In genomic region chr4:115668396-115668795, GRCh38 we compare ENCODE assay signal across 27 cellular contexts.
"Had no signal": no experiment of that assay in that cellular context is flagged by ENCODE, and none has a peak within 500 bp of the region (broad histone marks: within the 10 kb centered on the region; RNA-seq: fewer than 3 reads in every experiment).

No MANE protein-coding gene starts in this region.

- H3K36me3 Mint-ChIP-seq: stimulated activated effector memory CD8-positive, alpha-beta T cell treated with anti-CD3 and anti-CD28 coated beads, Interleukin-12 subunit alpha, Interleukin-12 subunit beta, amount 100 ng/mL, for 72 hours; stimulated activated memory B cell treated with anti-CD40 and anti-IgM and Interleukin-4, amounts not matched to agents 10 μg/mL and 1 μg/mL and 100 μg/mL, for 72 hours; stimulated activated naive B cell treated with anti-CD40 and anti-IgM and Interleukin-4, amounts not matched to agents 10 μg/mL and 1 μg/mL and 100 μg/mL, for 72 hours had no signal

- H3K27me3 Mint-ChIP-seq: stimulated activated memory B cell treated with anti-CD40 and anti-IgM and Interleukin-4, amounts not matched to agents 10 μg/mL and 1 μg/mL and 100 μg/mL, for 72 hours; stimulated activated naive B cell treated with anti-CD40 and anti-IgM and Interleukin-4, amounts not matched to agents 10 μg/mL and 1 μg/mL and 100 μg/mL, for 72 hours; stimulated activated naive CD8-positive, alpha-beta T cell treated with anti-CD3 and anti-CD28 coated beads, Interleukin-15, amount 100 ng/mL, for 72 hours; stimulated activated naive CD8-positive, alpha-beta T cell treated with anti-CD3 and anti-CD28 coated beads, Interleukin-15, Interleukin-2, amounts not matched to agents 100 ng/mL and 50 ng/mL, for 24 hours had no signal

- H3K4me3 ChIP-seq: stomach, suprapubic skin, testis, thoracic aorta, thyroid gland, tibial artery, tibial nerve, transverse colon, upper lobe of left lung, upper lobe of right lung, uterus, vagina had no signal

- H3K27ac ChIP-seq: stomach, suprapubic skin, testis, thoracic aorta, thyroid gland, tibial artery, tibial nerve, transverse colon, upper lobe of left lung, upper lobe of right lung, uterus, vagina had no signal

- H3K4me3 Mint-ChIP-seq: stimulated activated effector memory CD8-positive, alpha-beta T cell treated with anti-CD3 and anti-CD28 coated beads, Interleukin-12 subunit alpha, Interleukin-12 subunit beta, amount 100 ng/mL, for 72 hours; stimulated activated memory B cell treated with anti-CD40 and anti-IgM and Interleukin-4, amounts not matched to agents 10 μg/mL and 1 μg/mL and 100 μg/mL, for 72 hours; stimulated activated naive B cell treated with anti-CD40 and anti-IgM and Interleukin-4, amounts not matched to agents 10 μg/mL and 1 μg/mL and 100 μg/mL, for 72 hours; stimulated activated naive CD8-positive, alpha-beta T cell treated with anti-CD3 and anti-CD28 coated beads, Interleukin-15, amount 100 ng/mL, for 72 hours; stimulated activated naive CD8-positive, alpha-beta T cell treated with anti-CD3 and anti-CD28 coated beads, Interleukin-15, Interleukin-2, amounts not matched to agents 100 ng/mL and 50 ng/mL, for 24 hours had no signal

- H3K27me3 ChIP-seq: stomach, suprapubic skin, testis, thyroid gland, tibial artery, tibial nerve, transverse colon, upper lobe of left lung, upper lobe of right lung, uterus, vagina had no signal

- H3K4me1 Mint-ChIP-seq: stimulated activated effector memory CD8-positive, alpha-beta T cell treated with anti-CD3 and anti-CD28 coated beads, Interleukin-12 subunit alpha, Interleukin-12 subunit beta, amount 100 ng/mL, for 72 hours; stimulated activated memory B cell treated with anti-CD40 and anti-IgM and Interleukin-4, amounts not matched to agents 10 μg/mL and 1 μg/mL and 100 μg/mL, for 72 hours; stimulated activated naive B cell treated with anti-CD40 and anti-IgM and Interleukin-4, amounts not matched to agents 10 μg/mL and 1 μg/mL and 100 μg/mL, for 72 hours; stimulated activated naive CD8-positive, alpha-beta T cell treated with anti-CD3 and anti-CD28 coated beads, Interleukin-15, amount 100 ng/mL, for 72 hours had no signal

- H3K27ac Mint-ChIP-seq: stimulated activated effector memory CD8-positive, alpha-beta T cell treated with anti-CD3 and anti-CD28 coated beads, Interleukin-12 subunit alpha, Interleukin-12 subunit beta, amount 100 ng/mL, for 72 hours; stimulated activated memory B cell treated with anti-CD40 and anti-IgM and Interleukin-4, amounts not matched to agents 10 μg/mL and 1 μg/mL and 100 μg/mL, for 72 hours; stimulated activated naive B cell treated with anti-CD40 and anti-IgM and Interleukin-4, amounts not matched to agents 10 μg/mL and 1 μg/mL and 100 μg/mL, for 72 hours; stimulated activated naive CD8-positive, alpha-beta T cell treated with anti-CD3 and anti-CD28 coated beads, Interleukin-15, amount 100 ng/mL, for 72 hours; stimulated activated naive CD8-positive, alpha-beta T cell treated with anti-CD3 and anti-CD28 coated beads, Interleukin-15, Interleukin-2, amounts not matched to agents 100 ng/mL and 50 ng/mL, for 24 hours had no signal

- DNase-seq: stimulated activated CD4-positive, alpha-beta T cell treated with anti-CD3 and anti-CD28 coated beads, Interleukin-2, amount 100 ng/mL, for 48 hours; stimulated activated CD4-positive, alpha-beta T cell treated with anti-CD3 and anti-CD28 coated beads, Interleukin-4, amount 100 ng/mL, for 1 hour; stimulated activated CD4-positive, alpha-beta T cell treated with anti-CD3 and anti-CD28 coated beads, Interleukin-4, amount 100 ng/mL, for 24 hours; stimulated activated CD4-positive, alpha-beta T cell treated with anti-CD3 and anti-CD28 coated beads, Interleukin-4, amount 100 ng/mL, for 4 hours; stimulated activated CD8-positive, alpha-beta memory T cell treated with anti-CD3 and anti-CD28 coated beads, Interleukin-4, amount 100 ng/mL, for 48 hours; stimulated activated naive B cell treated with anti-CD40 and anti-IgM and Interleukin-4, amounts not matched to agents 10 μg/mL and 1 μg/mL and 100 μg/mL, for 72 hours; stimulated activated naive CD4-positive, alpha-beta T cell; stimulated activated naive CD4-positive, alpha-beta T cell treated with Interleukin-2 at 50 U/mL for 16 hours; stimulated activated naive CD8-positive, alpha-beta T cell treated with anti-CD3 and anti-CD28 coated beads, Interleukin-15, amount 100 ng/mL, for 72 hours; stimulated activated naive CD8-positive, alpha-beta T cell treated with anti-CD3 and anti-CD28 coated beads, Interleukin-15, Interleukin-2, amounts not matched to agents 100 U/mL and 50 U/mL, for 24 hours; stomach; substantia nigra; testis; thyroid gland; tibial artery; transverse colon; trophoblast cell; upper lobe of left lung; upper lobe of right lung; uterus had no signal

- H3K9me3 ChIP-seq: stomach, suprapubic skin, testis, thoracic aorta, thyroid gland, tibial artery, tibial nerve, transverse colon, upper lobe of left lung, upper lobe of right lung, uterus, vagina had no signal

- H3K9me3 Mint-ChIP-seq: stimulated activated effector memory CD8-positive, alpha-beta T cell treated with anti-CD3 and anti-CD28 coated beads, Interleukin-12 subunit alpha, Interleukin-12 subunit beta, amount 100 ng/mL, for 72 hours; stimulated activated naive B cell treated with anti-CD40 and anti-IgM and Interleukin-4, amounts not matched to agents 10 μg/mL and 1 μg/mL and 100 μg/mL, for 72 hours; stimulated activated naive CD8-positive, alpha-beta T cell treated with anti-CD3 and anti-CD28 coated beads, Interleukin-15, Interleukin-2, amounts not matched to agents 100 ng/mL and 50 ng/mL, for 24 hours had no signal

- H3K4me1 ChIP-seq: stomach, suprapubic skin, testis, thyroid gland, tibial artery, tibial nerve, transverse colon, upper lobe of left lung, upper lobe of right lung, uterus, vagina had no signal

- H3K36me3 ChIP-seq: stomach, suprapubic skin, thoracic aorta, thyroid gland, tibial artery, tibial nerve, transverse colon, upper lobe of left lung, upper lobe of right lung, uterus, vagina had no signal
